Comparison of ENCODE assay signal across 1 cellular context in the genomic region with DNA sequence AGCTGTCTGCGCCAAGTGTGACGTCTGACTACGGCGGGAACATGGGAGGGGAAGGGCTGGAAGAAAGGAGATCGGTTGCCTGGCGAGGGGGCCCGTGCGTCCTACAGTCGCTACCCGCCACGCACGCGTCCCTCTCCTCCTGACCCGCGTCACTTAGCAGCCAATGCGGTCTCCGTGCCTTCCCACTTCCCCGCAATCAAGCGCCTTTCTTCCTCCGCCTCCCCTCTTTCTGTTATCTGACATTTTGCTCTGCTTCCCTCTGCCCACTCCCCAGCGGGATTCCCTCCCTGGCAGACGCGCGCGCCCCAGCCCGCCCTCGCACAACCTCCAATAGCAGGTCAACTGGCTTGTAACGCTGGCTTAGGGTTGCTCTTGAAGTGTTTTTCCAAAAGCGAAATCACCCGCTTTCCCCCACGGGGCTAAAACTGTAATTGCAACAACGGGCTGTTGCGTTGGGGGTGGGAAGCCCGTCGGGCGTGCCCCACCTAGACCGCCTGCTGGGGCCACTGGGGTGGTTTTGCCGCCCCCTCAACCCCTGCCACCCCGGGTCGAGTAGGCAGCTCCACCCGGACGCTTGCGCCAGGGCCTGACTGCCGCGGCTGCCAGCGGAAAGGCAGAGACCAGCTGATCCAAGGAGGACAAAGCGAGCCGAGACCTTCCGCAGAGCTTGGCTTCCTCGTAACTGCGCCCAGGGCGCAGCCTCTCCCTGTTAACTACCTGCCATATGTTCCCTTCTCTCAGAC.
TF ChIP-seq lines count a peak whose summit lies in the region.

No MANE protein-coding gene starts in this region.

TF ChIP-seq in WTC11, 78 proteins besides CTCF, POLR2A, EP300 and RAD21 (continued from another document):
- TF ChIP-seq SMAD3 (CRISPR knock-in tag; IDR thresholded peaks at IDR 0.05; ENCODE audit: borderline replicate concordance) = 0 out of 2 replicates have a peak, but pooled peaks have one; percentile 40
- TF ChIP-seq, protein P1, sequence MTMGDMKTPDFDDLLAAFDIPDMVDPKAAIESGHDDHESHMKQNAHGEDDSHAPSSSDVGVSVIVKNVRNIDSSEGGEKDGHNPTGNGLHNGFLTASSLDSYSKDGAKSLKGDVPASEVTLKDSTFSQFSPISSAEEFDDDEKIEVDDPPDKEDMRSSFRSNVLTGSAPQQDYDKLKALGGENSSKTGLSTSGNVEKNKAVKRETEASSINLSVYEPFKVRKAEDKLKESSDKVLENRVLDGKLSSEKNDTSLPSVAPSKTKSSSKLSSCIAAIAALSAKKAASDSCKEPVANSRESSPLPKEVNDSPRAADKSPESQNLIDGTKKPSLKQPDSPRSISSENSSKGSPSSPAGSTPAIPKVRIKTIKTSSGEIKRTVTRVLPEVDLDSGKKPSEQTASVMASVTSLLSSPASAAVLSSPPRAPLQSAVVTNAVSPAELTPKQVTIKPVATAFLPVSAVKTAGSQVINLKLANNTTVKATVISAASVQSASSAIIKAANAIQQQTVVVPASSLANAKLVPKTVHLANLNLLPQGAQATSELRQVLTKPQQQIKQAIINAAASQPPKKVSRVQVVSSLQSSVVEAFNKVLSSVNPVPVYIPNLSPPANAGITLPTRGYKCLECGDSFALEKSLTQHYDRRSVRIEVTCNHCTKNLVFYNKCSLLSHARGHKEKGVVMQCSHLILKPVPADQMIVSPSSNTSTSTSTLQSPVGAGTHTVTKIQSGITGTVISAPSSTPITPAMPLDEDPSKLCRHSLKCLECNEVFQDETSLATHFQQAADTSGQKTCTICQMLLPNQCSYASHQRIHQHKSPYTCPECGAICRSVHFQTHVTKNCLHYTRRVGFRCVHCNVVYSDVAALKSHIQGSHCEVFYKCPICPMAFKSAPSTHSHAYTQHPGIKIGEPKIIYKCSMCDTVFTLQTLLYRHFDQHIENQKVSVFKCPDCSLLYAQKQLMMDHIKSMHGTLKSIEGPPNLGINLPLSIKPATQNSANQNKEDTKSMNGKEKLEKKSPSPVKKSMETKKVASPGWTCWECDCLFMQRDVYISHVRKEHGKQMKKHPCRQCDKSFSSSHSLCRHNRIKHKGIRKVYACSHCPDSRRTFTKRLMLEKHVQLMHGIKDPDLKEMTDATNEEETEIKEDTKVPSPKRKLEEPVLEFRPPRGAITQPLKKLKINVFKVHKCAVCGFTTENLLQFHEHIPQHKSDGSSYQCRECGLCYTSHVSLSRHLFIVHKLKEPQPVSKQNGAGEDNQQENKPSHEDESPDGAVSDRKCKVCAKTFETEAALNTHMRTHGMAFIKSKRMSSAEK (CRISPR knock-in tag; IDR thresholded peaks at IDR 0.05; ENCODE audit: borderline replicate concordance) = no peak
- no peak for TF ChIP-seq NFE2L1 (CRISPR knock-in tag; IDR thresholded peaks at IDR 0.05)
- no peak for TF ChIP-seq RELA (CRISPR knock-in tag; IDR thresholded peaks at IDR 0.05; ENCODE audit: borderline replicate concordance)
- no peak for TF ChIP-seq TCF7 (CRISPR knock-in tag; IDR thresholded peaks at IDR 0.05; ENCODE audit: low read depth)
- no peak for TF ChIP-seq NR1H2 (CRISPR knock-in tag; IDR thresholded peaks at IDR 0.05)
- TF ChIP-seq, protein P2, sequence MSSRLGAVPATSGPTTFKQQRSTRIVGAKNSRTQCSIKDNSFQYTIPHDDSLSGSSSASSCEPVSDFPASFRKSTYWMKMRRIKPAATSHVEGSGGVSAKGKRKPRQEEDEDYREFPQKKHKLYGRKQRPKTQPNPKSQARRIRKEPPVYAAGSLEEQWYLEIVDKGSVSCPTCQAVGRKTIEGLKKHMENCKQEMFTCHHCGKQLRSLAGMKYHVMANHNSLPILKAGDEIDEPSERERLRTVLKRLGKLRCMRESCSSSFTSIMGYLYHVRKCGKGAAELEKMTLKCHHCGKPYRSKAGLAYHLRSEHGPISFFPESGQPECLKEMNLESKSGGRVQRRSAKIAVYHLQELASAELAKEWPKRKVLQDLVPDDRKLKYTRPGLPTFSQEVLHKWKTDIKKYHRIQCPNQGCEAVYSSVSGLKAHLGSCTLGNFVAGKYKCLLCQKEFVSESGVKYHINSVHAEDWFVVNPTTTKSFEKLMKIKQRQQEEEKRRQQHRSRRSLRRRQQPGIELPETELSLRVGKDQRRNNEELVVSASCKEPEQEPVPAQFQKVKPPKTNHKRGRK (CRISPR knock-in tag; IDR thresholded peaks at IDR 0.05; ENCODE audit: borderline replicate concordance) = no peak
- TF ChIP-seq, protein P3, sequence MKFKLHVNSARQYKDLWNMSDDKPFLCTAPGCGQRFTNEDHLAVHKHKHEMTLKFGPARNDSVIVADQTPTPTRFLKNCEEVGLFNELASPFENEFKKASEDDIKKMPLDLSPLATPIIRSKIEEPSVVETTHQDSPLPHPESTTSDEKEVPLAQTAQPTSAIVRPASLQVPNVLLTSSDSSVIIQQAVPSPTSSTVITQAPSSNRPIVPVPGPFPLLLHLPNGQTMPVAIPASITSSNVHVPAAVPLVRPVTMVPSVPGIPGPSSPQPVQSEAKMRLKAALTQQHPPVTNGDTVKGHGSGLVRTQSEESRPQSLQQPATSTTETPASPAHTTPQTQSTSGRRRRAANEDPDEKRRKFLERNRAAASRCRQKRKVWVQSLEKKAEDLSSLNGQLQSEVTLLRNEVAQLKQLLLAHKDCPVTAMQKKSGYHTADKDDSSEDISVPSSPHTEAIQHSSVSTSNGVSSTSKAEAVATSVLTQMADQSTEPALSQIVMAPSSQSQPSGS (CRISPR knock-in tag; IDR thresholded peaks at IDR 0.05; ENCODE audit: borderline replicate concordance, low read depth) = no peak
- TF ChIP-seq, protein P4, sequence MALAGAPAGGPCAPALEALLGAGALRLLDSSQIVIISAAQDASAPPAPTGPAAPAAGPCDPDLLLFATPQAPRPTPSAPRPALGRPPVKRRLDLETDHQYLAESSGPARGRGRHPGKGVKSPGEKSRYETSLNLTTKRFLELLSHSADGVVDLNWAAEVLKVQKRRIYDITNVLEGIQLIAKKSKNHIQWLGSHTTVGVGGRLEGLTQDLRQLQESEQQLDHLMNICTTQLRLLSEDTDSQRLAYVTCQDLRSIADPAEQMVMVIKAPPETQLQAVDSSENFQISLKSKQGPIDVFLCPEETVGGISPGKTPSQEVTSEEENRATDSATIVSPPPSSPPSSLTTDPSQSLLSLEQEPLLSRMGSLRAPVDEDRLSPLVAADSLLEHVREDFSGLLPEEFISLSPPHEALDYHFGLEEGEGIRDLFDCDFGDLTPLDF (CRISPR knock-in tag; IDR thresholded peaks at IDR 0.05) = no peak
- TF ChIP-seq, protein P5, sequence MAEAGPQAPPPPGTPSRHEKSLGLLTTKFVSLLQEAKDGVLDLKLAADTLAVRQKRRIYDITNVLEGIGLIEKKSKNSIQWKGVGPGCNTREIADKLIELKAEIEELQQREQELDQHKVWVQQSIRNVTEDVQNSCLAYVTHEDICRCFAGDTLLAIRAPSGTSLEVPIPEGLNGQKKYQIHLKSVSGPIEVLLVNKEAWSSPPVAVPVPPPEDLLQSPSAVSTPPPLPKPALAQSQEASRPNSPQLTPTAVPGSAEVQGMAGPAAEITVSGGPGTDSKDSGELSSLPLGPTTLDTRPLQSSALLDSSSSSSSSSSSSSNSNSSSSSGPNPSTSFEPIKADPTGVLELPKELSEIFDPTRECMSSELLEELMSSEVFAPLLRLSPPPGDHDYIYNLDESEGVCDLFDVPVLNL (CRISPR knock-in tag; IDR thresholded peaks at IDR 0.05; ENCODE audit: borderline replicate concordance, low read depth) = no peak
- TF ChIP-seq GABPB1 (CRISPR knock-in tag; IDR thresholded peaks at IDR 0.05) = no peak; the same call in 1 of the 2 replicates
- TF ChIP-seq JAZF1 (CRISPR knock-in tag; IDR thresholded peaks at IDR 0.05) = no peak
- no peak for TF ChIP-seq PRRX2 (CRISPR knock-in tag; IDR thresholded peaks at IDR 0.05)
- no peak for TF ChIP-seq ZBTB21 (CRISPR knock-in tag; IDR thresholded peaks at IDR 0.05; ENCODE audit: borderline replicate concordance)
- TF ChIP-seq, protein P6, sequence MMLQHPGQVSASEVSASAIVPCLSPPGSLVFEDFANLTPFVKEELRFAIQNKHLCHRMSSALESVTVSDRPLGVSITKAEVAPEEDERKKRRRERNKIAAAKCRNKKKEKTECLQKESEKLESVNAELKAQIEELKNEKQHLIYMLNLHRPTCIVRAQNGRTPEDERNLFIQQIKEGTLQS (CRISPR knock-in tag; conservative IDR thresholded peaks at IDR 0.05) = no peak
- TF ChIP-seq MYBL2 (CRISPR knock-in tag; IDR thresholded peaks at IDR 0.05) = peak; percentile 62; the same call in 1 of the 2 replicates
